15 cellular contexts compared by ENCODE assay signal in the genomic region with DNA sequence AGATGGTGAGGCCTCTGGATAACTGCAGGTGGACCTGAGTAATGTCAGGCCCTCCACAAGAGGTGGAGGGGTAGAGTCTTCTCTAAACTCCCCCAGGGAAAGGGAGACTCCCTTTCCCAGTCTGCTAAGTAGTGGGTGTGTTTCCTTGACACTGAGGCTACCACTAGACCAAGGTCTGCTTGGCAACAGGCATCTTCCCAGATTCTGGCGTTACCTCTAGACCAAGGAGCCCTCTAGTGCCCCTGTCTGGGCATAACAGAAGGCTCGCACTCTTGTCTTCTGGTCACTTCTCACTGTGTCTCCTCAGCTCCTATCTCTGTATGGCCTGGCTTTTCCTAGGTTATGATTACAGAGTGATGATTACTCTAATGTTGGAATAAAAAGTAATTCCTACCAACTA. TPM values are rescaled to one million over a fixed set of nuclear protein-coding genes. Genes with fewer than 3 reads are reported as not detected.
DNase-seq lines count a peak whose midpoint lies in the region; ATAC-seq, FAIRE-seq and TF ChIP-seq lines count a peak whose summit lies in the region.
"Not testable (repeated sequence)": the region's sequence is repeated elsewhere in the genome, so short reads cannot be mapped to it uniquely, and the experiment has no call there.
"Had no signal": no experiment of that assay in that cellular context is flagged by ENCODE, and none has a peak within 500 bp of the region (broad histone marks: within the 10 kb centered on the region; RNA-seq: fewer than 3 reads in every experiment).

No MANE protein-coding gene starts in this region.

- POLR2A ChIA-PET in A673 (lab: Charles Lee; ENCODE audit: low non-redundant PET); MCF 10A (lab: Yijun Ruan, JAX); HepG2 (lab: Yijun Ruan, JAX): not testable (repeated sequence)

- H3K4me1 ChIP-seq in A673 (ENCODE audit: insufficient read depth, low read length, poor library complexity, severe bottlenecking); DND-41 (ENCODE audit: insufficient read depth, low read length); RWPE2 (ENCODE audit: insufficient read depth, poor library complexity, severe bottlenecking); HepG2 (ENCODE audit: insufficient read depth, low read length): not testable (repeated sequence)

- WGBS in HepG2 (ENCODE audit: low lambda C conversion rate): 0% methylated on average over 2 of the region's 2 CpGs

- not testable (repeated sequence) for H3K79me2 ChIP-seq in DND-41 (ENCODE audit: insufficient read depth, low read length); HepG2 (ENCODE audit: insufficient read depth, low read length)

- BruUV-seq in A673 (replicated peaks; lab: Mats Ljungman, UMichigan); MCF 10A (replicated peaks; lab: Mats Ljungman, UMichigan); HepG2 (replicated peaks; lab: Mats Ljungman, UMichigan): not testable (repeated sequence)

- TF ChIP-seq CTCF in A673 (conservative IDR thresholded peaks at IDR 0.05; ENCODE audit: low read depth, low read length): 0 out of 2 replicates have a peak, but pooled peaks have one; percentile 11
- peak; percentile 30 for TF ChIP-seq CTCF in DND-41 (IDR thresholded peaks at IDR 0.05; ENCODE audit: borderline replicate concordance, extremely low read depth, low read length, poor library complexity, severe bottlenecking)
- peak; percentile 34 for TF ChIP-seq CTCF in RWPE2 (IDR thresholded peaks at IDR 0.05; ENCODE audit: poor library complexity, severe bottlenecking)
- peak; percentile 51 for TF ChIP-seq CTCF in MCF 10A (IDR thresholded peaks at IDR 0.05; ENCODE audit: unreplicated experiment)
- TF ChIP-seq CTCF in fibroblast of pulmonary artery (IDR thresholded peaks at IDR 0.05; ENCODE audit: low read length, missing control alignments): peak; percentile 38
- TF ChIP-seq CTCF in HepG2 (CRISPR knock-in tag; IDR thresholded peaks at IDR 0.05): peak; percentile 37

- H2AFZ ChIP-seq in DND-41 (ENCODE audit: low read depth, low read length); HepG2 (ENCODE audit: low read length): not testable (repeated sequence)

- H3K27ac Mint-ChIP-seq in MCF 10A (ENCODE audit: low read depth, unreplicated experiment): not testable (repeated sequence)

- not testable (repeated sequence) for H3K4me3 Mint-ChIP-seq in MCF 10A (ENCODE audit: unreplicated experiment)

- DNase-seq in A673 (ENCODE audit: low spot score): peak; percentile 10
- not testable (repeated sequence) for DNase-seq in DND-41; RWPE2 (ENCODE audit: low spot score); HepG2 (ENCODE audit: low spot score)
- DNase-seq in H4 (ENCODE audit: low spot score): peak; percentile 33
- peak; percentile 60 for DNase-seq in MG63
- peak; percentile 40 for DNase-seq in MCF 10A (ENCODE audit: unreplicated experiment)
- peak; percentile 37 for DNase-seq in fibroblast of pulmonary artery (ENCODE audit: low read depth)

- ATAC-seq in DND-41 (ENCODE audit: insufficient read depth, low read depth); RWPE2 (ENCODE audit: low read depth); HepG2: not testable (repeated sequence)

- not testable (repeated sequence) for TF ChIP-seq POLR2A in HepG2 (IDR thresholded peaks at IDR 0.05; ENCODE audit: insufficient read depth in 1 of 2, low read depth in 2 of 2, low read length in 2 of 2)

- not testable (repeated sequence) for H3K36me3 ChIP-seq in A673 (ENCODE audit: insufficient read depth, low read length, poor library complexity, severe bottlenecking); DND-41 (ENCODE audit: insufficient read depth, low read length); MG63; RWPE2 (ENCODE audit: low read depth); HepG2 (replicated peaks in 1 of 2; ENCODE audit: control insufficient read depth in 1 of 2, insufficient read depth in 2 of 2, low read length in 2 of 2)

- FAIRE-seq in HepG2 (lab: Jason Lieb, UNC): not testable (repeated sequence)

- H3K27ac ChIP-seq in A673 (ENCODE audit: low read depth, low read length, poor library complexity, severe bottlenecking); DND-41 (ENCODE audit: low read length); RWPE2 (ENCODE audit: poor library complexity, severe bottlenecking); HepG2 (ENCODE audit: extremely low read length, insufficient read depth, low read length): not testable (repeated sequence)

- not testable (repeated sequence) for H3K4me1 Mint-ChIP-seq in MCF 10A (ENCODE audit: insufficient read depth, unreplicated experiment)

- H3K9me3 ChIP-seq in A673 (ENCODE audit: low read depth, low read length, poor library complexity, severe bottlenecking); DND-41 (ENCODE audit: insufficient read depth, low read length, severe bottlenecking); MG63; RWPE2 (ENCODE audit: severe bottlenecking); HepG2 (ENCODE audit: low read length): not testable (repeated sequence)

- intact Hi-C loops in A673 (cut with micrococcal nuclease; ENCODE audit: unreplicated experiment); HepG2 (cut with micrococcal nuclease; ENCODE audit: unreplicated experiment): not testable (repeated sequence)
- intact Hi-C loops in MCF 10A (cut with micrococcal nuclease): loop anchor here (2.0 to 5.0 kb wide), 2 partner anchors 101 to 239 kb away; no protein-coding TSS in a partner anchor

- not testable (repeated sequence) for H4K20me1 ChIP-seq in DND-41 (ENCODE audit: insufficient read depth, low read length); HepG2 (ENCODE audit: insufficient read depth, low read length)

- not testable (repeated sequence) for TF ChIP-seq RAD21 in HepG2 (CRISPR knock-in tag; IDR thresholded peaks at IDR 0.05)

- H3K4me2 ChIP-seq in DND-41 (ENCODE audit: insufficient read depth, low read length); HepG2 (ENCODE audit: low read depth, low read length): not testable (repeated sequence)

- not testable (repeated sequence) for H3K9me3 Mint-ChIP-seq in MCF 10A (ENCODE audit: unreplicated experiment)

- not testable (repeated sequence) for H3K9ac ChIP-seq in DND-41 (ENCODE audit: low read depth, low read length); HepG2 (ENCODE audit: insufficient read depth, low read depth, low read length)

- CTCF ChIA-PET in A673 (lab: Charles Lee); HepG2 (lab: Yijun Ruan, JAX; ENCODE audit: low intra/inter-chr PET ratio, low total read pairs): not testable (repeated sequence)
- CTCF ChIA-PET in MCF 10A (lab: Yijun Ruan, JAX): interaction anchor here (0.6 kb wide), 1 partner anchor 30 kb away, joined by 3 read pairs; no protein-coding TSS in a partner anchor

- peaks cover 16% of the 10 kb centered on the region for H3K27me3 Mint-ChIP-seq in MCF 10A (ENCODE audit: insufficient read depth, unreplicated experiment)

- H3K36me3 Mint-ChIP-seq in MCF 10A (ENCODE audit: insufficient read depth, unreplicated experiment): not testable (repeated sequence)

- in situ Hi-C loops in HepG2 (cut with HindIII; ENCODE audit: extremely low pct_ligation_motif_present, low pct_unique_long_range_greater_than_20kb): not testable (repeated sequence)

- TF ChIP-seq EP300 in HepG2 (IDR thresholded peaks at IDR 0.05; ENCODE audit: low read depth in 2 of 2, low read length in 2 of 2); HepG2 (CRISPR knock-in tag; IDR thresholded peaks at IDR 0.05; ENCODE audit: borderline replicate concordance): not testable (repeated sequence)

- not testable (repeated sequence) for H3K27me3 ChIP-seq in A673 (replicated peaks; ENCODE audit: insufficient read depth, low read depth, low read length, poor library complexity); DND-41 (ENCODE audit: insufficient read depth, low read length, poor library complexity); MG63; RWPE2 (ENCODE audit: insufficient read depth, poor library complexity, severe bottlenecking); HepG2 (ENCODE audit: control insufficient read depth in 1 of 2, insufficient read depth in 2 of 2, low read length in 2 of 2)

- not testable (repeated sequence) for H3K4me3 ChIP-seq in A673 (ENCODE audit: low read depth, low read length, poor library complexity, severe bottlenecking); DND-41 (ENCODE audit: low read depth in 1 of 2, low read length in 2 of 2); MG63; RWPE2 (ENCODE audit: severe bottlenecking); fibroblast of pulmonary artery (replicated peaks; ENCODE audit: low read depth, low read length); HepG2 (replicated peaks in 1 of 3; ENCODE audit: insufficient read depth in 1 of 3, low read depth in 2 of 3, low read length in 3 of 3)

RNA-seq across cellular contexts. Expression of a gene that starts 5.4 kb away (rescaled TPM):
- not detected in 2 replicates for total RNA-seq in A673 (2021)
- not detected in 2 replicates for total RNA-seq in H4 (2014; rRNA removed; shearing (Covaris generic))
- not detected in 2 replicates for total RNA-seq in MG63 (2014; rRNA removed; shearing (Covaris generic); ENCODE audit: low replicate concordance)
- not detected in 2 replicates for total RNA-seq in MCF 10A (2022)
- total RNA-seq in HepG2 (2016; rRNA removed; fragmentation: Illumina TruSeq; extraction: Trizol): not detected in 2 replicates
- total RNA-seq in HepG2 (2016; cell fraction: cytosol; rRNA removed; fragmentation: Illumina TruSeq; extraction: Trizol; ENCODE audit: low read depth): not detected in 2 replicates
- not detected in 2 replicates for total RNA-seq in HepG2 (2016; cell fraction: insoluble cytoplasmic fraction; rRNA removed; fragmentation: Illumina TruSeq; extraction: Trizol)
- total RNA-seq in HepG2 (2016; cell fraction: membrane; rRNA removed; fragmentation: Illumina TruSeq; extraction: Trizol): not detected in 2 replicates
- not detected in 2 replicates for total RNA-seq in HepG2 (2016; cell fraction: nucleus; rRNA removed; fragmentation: Illumina TruSeq; extraction: Trizol)
- not detected in 2 replicates for polyA plus RNA-seq in HepG2 (2011; rRNA removed)
- 0.06 TPM in 1 of 2 replicates, not detected in the other for polyA plus RNA-seq in HepG2 (2011; cell fraction: cytosol; rRNA removed)
- polyA plus RNA-seq in HepG2 (2011; cell fraction: nucleus; rRNA removed): not detected in 2 replicates
- not detected in 2 replicates for polyA plus RNA-seq in HepG2 (2012)
- polyA plus RNA-seq in HepG2 (2016; cell fraction: cytosol; fragmentation: Illumina TruSeq; extraction: Trizol; ENCODE audit: low read depth): not detected in 2 replicates
- polyA plus RNA-seq in HepG2 (2016; cell fraction: insoluble cytoplasmic fraction; fragmentation: Illumina TruSeq; extraction: Trizol; ENCODE audit: low read depth): not detected in 2 replicates
- polyA plus RNA-seq in HepG2 (2016; cell fraction: membrane; fragmentation: Illumina TruSeq; extraction: Trizol; ENCODE audit: low read depth): not detected in 2 replicates
- polyA plus RNA-seq in HepG2 (2016; cell fraction: nucleus; fragmentation: Illumina TruSeq; extraction: Trizol; ENCODE audit: insufficient read depth, low read depth): not detected in 2 replicates
- not detected in 2 replicates for polyA minus RNA-seq in HepG2 (2011; rRNA and poly(A)+ RNA removed; ENCODE audit: low replicate concordance)
- not detected in 2 replicates for polyA minus RNA-seq in HepG2 (2011; cell fraction: cytosol; rRNA and poly(A)+ RNA removed)
- polyA minus RNA-seq in HepG2 (2011; cell fraction: nucleus; rRNA and poly(A)+ RNA removed): not detected in 2 replicates
- total RNA-seq: activated CD4-positive, alpha-beta T cell treated with anti-CD3 and anti-CD28 coated beads, Interleukin-2, amount 10 ng/mL, durations not matched to agents 7 days and 5 days; chondrocyte; endodermal cell; glomerular endothelial cell; lower lobe of right lung; omental fat pad had no signal
- polyA plus RNA-seq: adipose tissue had no signal

RNA-seq across cellular contexts. Expression of a gene that starts 50.9 kb away (rescaled TPM):
- total RNA-seq in A673 (2021): not detected in 2 replicates
- not detected in 2 replicates for total RNA-seq in H4 (2014; rRNA removed; shearing (Covaris generic))
- not detected in 2 replicates for total RNA-seq in MG63 (2014; rRNA removed; shearing (Covaris generic); ENCODE audit: low replicate concordance)
- total RNA-seq in MCF 10A (2022): not detected in 2 replicates
- total RNA-seq in HepG2 (2016; rRNA removed; fragmentation: Illumina TruSeq; extraction: Trizol): not detected in 2 replicates
- total RNA-seq in HepG2 (2016; cell fraction: cytosol; rRNA removed; fragmentation: Illumina TruSeq; extraction: Trizol; ENCODE audit: low read depth): not detected in 2 replicates
- not detected in 2 replicates for total RNA-seq in HepG2 (2016; cell fraction: insoluble cytoplasmic fraction; rRNA removed; fragmentation: Illumina TruSeq; extraction: Trizol)
- total RNA-seq in HepG2 (2016; cell fraction: membrane; rRNA removed; fragmentation: Illumina TruSeq; extraction: Trizol): not detected in 2 replicates
- total RNA-seq in HepG2 (2016; cell fraction: nucleus; rRNA removed; fragmentation: Illumina TruSeq; extraction: Trizol): not detected in 2 replicates
- polyA plus RNA-seq in HepG2 (2011; rRNA removed): not detected in 2 replicates
- polyA plus RNA-seq in HepG2 (2011; cell fraction: cytosol; rRNA removed): not detected in 2 replicates
- polyA plus RNA-seq in HepG2 (2011; cell fraction: nucleus; rRNA removed): not detected in 2 replicates
- polyA plus RNA-seq in HepG2 (2012): not detected in 2 replicates
- not detected in 2 replicates for polyA plus RNA-seq in HepG2 (2016; cell fraction: cytosol; fragmentation: Illumina TruSeq; extraction: Trizol; ENCODE audit: low read depth)
- polyA plus RNA-seq in HepG2 (2016; cell fraction: insoluble cytoplasmic fraction; fragmentation: Illumina TruSeq; extraction: Trizol; ENCODE audit: low read depth): not detected in 2 replicates
- not detected in 2 replicates for polyA plus RNA-seq in HepG2 (2016; cell fraction: membrane; fragmentation: Illumina TruSeq; extraction: Trizol; ENCODE audit: low read depth)
- polyA plus RNA-seq in HepG2 (2016; cell fraction: nucleus; fragmentation: Illumina TruSeq; extraction: Trizol; ENCODE audit: insufficient read depth, low read depth): not detected in 2 replicates
- polyA minus RNA-seq in HepG2 (2011; rRNA and poly(A)+ RNA removed; ENCODE audit: low replicate concordance): not detected in 2 replicates
- polyA minus RNA-seq in HepG2 (2011; cell fraction: cytosol; rRNA and poly(A)+ RNA removed): not detected in 2 replicates
- not detected in 2 replicates for polyA minus RNA-seq in HepG2 (2011; cell fraction: nucleus; rRNA and poly(A)+ RNA removed)
- total RNA-seq: activated CD4-positive, alpha-beta T cell treated with anti-CD3 and anti-CD28 coated beads, Interleukin-2, amount 10 ng/mL, durations not matched to agents 7 days and 5 days; chondrocyte; endodermal cell; glomerular endothelial cell; lower lobe of right lung; omental fat pad had no signal
- polyA plus RNA-seq: adipose tissue had no signal
